16 cellular contexts compared by ENCODE assay signal in the genomic region with DNA sequence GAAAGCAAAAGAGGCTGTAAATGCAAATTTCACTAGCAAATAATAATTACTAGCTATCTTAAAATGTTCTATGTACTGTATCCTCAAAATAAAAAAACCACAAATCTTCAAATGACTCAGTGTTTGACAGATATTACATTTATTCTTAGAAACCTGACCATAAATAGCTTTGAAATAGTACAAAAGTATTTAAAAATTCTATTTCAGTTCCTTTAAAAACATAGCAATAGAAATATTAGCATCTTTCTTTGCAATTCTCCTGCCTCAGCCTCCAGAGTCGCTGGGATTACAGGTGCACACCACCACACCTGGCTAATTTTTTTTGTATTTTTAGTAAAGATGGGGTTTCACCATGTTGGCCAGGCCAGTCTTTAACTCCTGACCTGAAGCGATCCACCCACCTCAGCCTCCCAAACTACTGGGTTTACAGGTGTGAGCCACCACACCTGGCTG. TPM values are rescaled to one million over a fixed set of nuclear protein-coding genes. Genes with fewer than 3 reads are reported as not detected.
DNase-seq lines count a peak whose midpoint lies in the region; ATAC-seq and TF ChIP-seq lines count a peak whose summit lies in the region.
"Had no signal": no experiment of that assay in that cellular context is flagged by ENCODE, and none has a peak within 500 bp of the region (broad histone marks: within the 10 kb centered on the region; RNA-seq: fewer than 3 reads in every experiment).

No MANE protein-coding gene starts in this region.

- no peaks in the 10 kb centered on the region for H4K20me1 ChIP-seq in H9 (ENCODE audit: control insufficient read depth, insufficient read depth, insufficient read length)

- no peak overlapping the region for H3K27ac ChIP-seq in H9 (ENCODE audit: insufficient read length, low read depth, low read length)
- no peak overlapping the region for H3K27ac ChIP-seq in A673 (ENCODE audit: low read depth, low read length, poor library complexity, severe bottlenecking)
- H3K27ac ChIP-seq: breast epithelium, epithelial cell of prostate, WERI-Rb-1 had no signal

- H3K18ac ChIP-seq in H9 (ENCODE audit: insufficient read length, low read depth, low read length) = no peak overlapping the region

- no peak overlapping the region for H2BK120ac ChIP-seq in H9 (ENCODE audit: low read depth, low read length, poor library complexity, severe bottlenecking)

- CTCF ChIA-PET in activated CD8-positive, alpha-beta T cell treated with anti-CD3 and anti-CD28 coated beads, Interleukin-2, amount 10 ng/mL, durations not matched to agents 7 days and 5 days (lab: Charles Lee) = no interaction called here
- CTCF ChIA-PET in activated CD8-positive, alpha-beta T cell treated with anti-CD3 and anti-CD28 coated beads for 36 hours (lab: Charles Lee) = interaction anchor here (0.8 to 1.0 kb wide), 2 partner anchors 23 to 66 kb away, joined by 3 read pairs; no protein-coding TSS in a partner anchor
- CTCF ChIA-PET in A673 (lab: Charles Lee) = no interaction called here

- no peak overlapping the region for H2BK20ac ChIP-seq in H9 (ENCODE audit: low read depth, low read length, poor library complexity, severe bottlenecking)

- H2BK15ac ChIP-seq in H9 (ENCODE audit: low read depth, low read length) = no peak overlapping the region

- H4K91ac ChIP-seq in H9 (ENCODE audit: insufficient read length, low read depth, low read length) = no peak overlapping the region

- no peaks in the 10 kb centered on the region for H3K79me2 ChIP-seq in H9 (ENCODE audit: insufficient read depth, low read length)

- no peak overlapping the region for H3K4me3 ChIP-seq in A673 (ENCODE audit: low read depth, low read length, poor library complexity, severe bottlenecking)
- H3K4me3 ChIP-seq: breast epithelium had no signal

- no peak overlapping the region for H2BK12ac ChIP-seq in H9 (ENCODE audit: insufficient read length, low read depth, low read length)

- no peak overlapping the region for H2AFZ ChIP-seq in H9 (ENCODE audit: low read length)

- H4K5ac ChIP-seq in H9 (ENCODE audit: insufficient read length, low read depth, low read length) = no peak overlapping the region

- no peak overlapping the region for H3K9ac ChIP-seq in H9 (ENCODE audit: extremely low read depth, insufficient read length, low read length)

- TF ChIP-seq CTCF in activated CD8-positive, alpha-beta T cell treated with anti-CD3 and anti-CD28 coated beads for 36 hours (IDR thresholded peaks at IDR 0.05) = no peak
- TF ChIP-seq CTCF in H9 (conservative IDR thresholded peaks at IDR 0.05) (no peak), A673 (conservative IDR thresholded peaks at IDR 0.05; ENCODE audit: low read depth, low read length) (no peak)

- peaks cover 52% of the 10 kb centered on the region for H3K36me3 Mint-ChIP-seq in activated CD8-positive, alpha-beta T cell treated with anti-CD3 and anti-CD28 coated beads, Interleukin-2, amount 10 ng/mL, durations not matched to agents 7 days and 5 days (ENCODE audit: low read depth)
- H3K36me3 Mint-ChIP-seq in activated CD8-positive, alpha-beta T cell treated with anti-CD3 and anti-CD28 coated beads for 36 hours (ENCODE audit: low read depth) = peaks cover 39% of the 10 kb centered on the region
- peaks cover 17 to 74% (median 64%) of the 10 kb centered on the region in 3 experiments; a peak in 5 of 7 replicates for H3K36me3 Mint-ChIP-seq in H9 (ENCODE audit: insufficient read depth in 1 of 3, low read depth in 3 of 3)

- H3K4me1 Mint-ChIP-seq in activated CD8-positive, alpha-beta T cell treated with anti-CD3 and anti-CD28 coated beads, Interleukin-2, amount 10 ng/mL, durations not matched to agents 7 days and 5 days (ENCODE audit: low read depth) = peaks cover 4% of the 10 kb centered on the region
- H3K4me1 Mint-ChIP-seq in activated CD8-positive, alpha-beta T cell treated with anti-CD3 and anti-CD28 coated beads for 36 hours (ENCODE audit: low read depth) = peaks cover 1% of the 10 kb centered on the region
- H3K4me1 Mint-ChIP-seq in H9 = no peaks in the 10 kb centered on the region

- H3K4me3 Mint-ChIP-seq in activated CD8-positive, alpha-beta T cell treated with anti-CD3 and anti-CD28 coated beads, Interleukin-2, amount 10 ng/mL, durations not matched to agents 7 days and 5 days = no peak overlapping the region
- no peak overlapping the region for H3K4me3 Mint-ChIP-seq in activated CD8-positive, alpha-beta T cell treated with anti-CD3 and anti-CD28 coated beads for 36 hours
- no peak overlapping the region for H3K4me3 Mint-ChIP-seq in H9
- H3K4me3 Mint-ChIP-seq: activated T-helper 1 cell treated with anti-CD3 and anti-CD28 coated beads, Interleukin-12 subunit alpha, Interleukin-12 subunit beta, Interleukin-2, Interleukin-4 antibody, amounts not matched to agents 30 ng/mL and 10 ng/mL and 1 ng/mL, durations not matched to agents 14 hours and 24 hours and 36 hours; stimulated activated naive CD8-positive, alpha-beta T cell treated with anti-CD3 and anti-CD28 coated beads, Interleukin-15, Interleukin-2, amounts not matched to agents 100 ng/mL and 50 ng/mL, for 24 hours had no signal

- H3K4ac ChIP-seq in H9 (ENCODE audit: low read depth, low read length) = no peak overlapping the region

- H3K14ac ChIP-seq in H9 (ENCODE audit: insufficient read depth, low read length) = no peak overlapping the region

- intact Hi-C loops in activated CD8-positive, alpha-beta T cell treated with anti-CD3 and anti-CD28 coated beads for 36 hours (cut with micrococcal nuclease) = no loop called here
- intact Hi-C loops in A673 (cut with micrococcal nuclease; ENCODE audit: unreplicated experiment) = no loop called here

- H3K27me3 ChIP-seq in H9 (ENCODE audit: insufficient read depth, low read length) = no peaks in the 10 kb centered on the region
- H3K27me3 ChIP-seq in A673 (replicated peaks; ENCODE audit: insufficient read depth, low read depth, low read length, poor library complexity) = no peaks in the 10 kb centered on the region
- H3K27me3 ChIP-seq: breast epithelium had no signal

- no peaks in the 10 kb centered on the region for H3K79me1 ChIP-seq in H9 (ENCODE audit: insufficient read depth, low read depth, low read length, poor library complexity, severe bottlenecking)

- H3T11ph ChIP-seq in H9 (ENCODE audit: low read length) = no peak overlapping the region

- no peaks in the 10 kb centered on the region for H3K9me3 Mint-ChIP-seq in activated CD8-positive, alpha-beta T cell treated with anti-CD3 and anti-CD28 coated beads, Interleukin-2, amount 10 ng/mL, durations not matched to agents 7 days and 5 days (ENCODE audit: insufficient read depth)
- H3K9me3 Mint-ChIP-seq in activated CD8-positive, alpha-beta T cell treated with anti-CD3 and anti-CD28 coated beads for 36 hours = no peaks in the 10 kb centered on the region
- H3K9me3 Mint-ChIP-seq in H9 = no peaks in the 10 kb centered on the region
- H3K9me3 Mint-ChIP-seq: activated T-helper 1 cell treated with anti-CD3 and anti-CD28 coated beads, Interleukin-12 subunit alpha, Interleukin-12 subunit beta, Interleukin-2, Interleukin-4 antibody, amounts not matched to agents 30 ng/mL and 10 ng/mL and 1 ng/mL, durations not matched to agents 14 hours and 24 hours and 36 hours; stimulated activated naive CD8-positive, alpha-beta T cell treated with anti-CD3 and anti-CD28 coated beads, Interleukin-15, Interleukin-2, amounts not matched to agents 100 ng/mL and 50 ng/mL, for 24 hours had no signal

- POLR2A ChIA-PET in activated CD8-positive, alpha-beta T cell treated with anti-CD3 and anti-CD28 coated beads, Interleukin-2, amount 10 ng/mL, durations not matched to agents 7 days and 5 days (lab: Charles Lee) = no interaction called here
- POLR2A ChIA-PET in activated CD8-positive, alpha-beta T cell treated with anti-CD3 and anti-CD28 coated beads for 36 hours (lab: Charles Lee) = no interaction called here
- POLR2A ChIA-PET in A673 (lab: Charles Lee; ENCODE audit: low non-redundant PET) = no interaction called here

- no peak overlapping the region for H2BK5ac ChIP-seq in H9 (ENCODE audit: insufficient read length, low read length)

- no peak overlapping the region for H4K8ac ChIP-seq in H9 (replicated peaks; ENCODE audit: insufficient read length, low read depth, low read length)

- no TSS peak for BruUV-seq in A673 (replicated peaks; lab: Mats Ljungman, UMichigan)

- H3K4me2 ChIP-seq in H9 (ENCODE audit: insufficient read depth, insufficient read length, low read length) = no peak overlapping the region

- no peak overlapping the region for H2AK5ac ChIP-seq in H9 (ENCODE audit: insufficient read length, low read length)

- DNase-seq in activated CD8-positive, alpha-beta T cell treated with anti-CD3 and anti-CD28 coated beads, Interleukin-2, amount 10 ng/mL, durations not matched to agents 7 days and 5 days = no peak
- DNase-seq in activated CD8-positive, alpha-beta T cell treated with anti-CD3 and anti-CD28 coated beads for 36 hours = no peak
- DNase-seq in activated naive CD4-positive, alpha-beta T cell treated with Interleukin-2 at 50 U/mL for 16 hours = no peak
- DNase-seq in retina (no peak), H9 (no peak), A673 (ENCODE audit: low spot score) (no peak)
- DNase-seq: mammary epithelial cell, NCI-H510A treated with DMSO at 0.1 percent for 48 hours, SIG-M5, WERI-Rb-1 had no signal

- no peaks in the 10 kb centered on the region for H3K4me1 ChIP-seq in H9 (ENCODE audit: insufficient read depth, low read length)
- H3K4me1 ChIP-seq in A673 (ENCODE audit: insufficient read depth, low read length, poor library complexity, severe bottlenecking) = no peaks in the 10 kb centered on the region
- H3K4me1 ChIP-seq: breast epithelium had no signal

- H3K27me3 Mint-ChIP-seq in activated CD8-positive, alpha-beta T cell treated with anti-CD3 and anti-CD28 coated beads, Interleukin-2, amount 10 ng/mL, durations not matched to agents 7 days and 5 days (ENCODE audit: low read depth) = no peaks in the 10 kb centered on the region
- no peaks in the 10 kb centered on the region for H3K27me3 Mint-ChIP-seq in activated CD8-positive, alpha-beta T cell treated with anti-CD3 and anti-CD28 coated beads for 36 hours
- no peaks in the 10 kb centered on the region for H3K27me3 Mint-ChIP-seq in H9 (ENCODE audit: low read depth)
- H3K27me3 Mint-ChIP-seq: stimulated activated naive CD8-positive, alpha-beta T cell treated with anti-CD3 and anti-CD28 coated beads, Interleukin-15, Interleukin-2, amounts not matched to agents 100 ng/mL and 50 ng/mL, for 24 hours had no signal

- H3K36me3 ChIP-seq in A673 (ENCODE audit: insufficient read depth, low read length, poor library complexity, severe bottlenecking) = peaks cover 71% of the 10 kb centered on the region
- H3K36me3 ChIP-seq: breast epithelium had no signal

- no CpG with 5 or more reads among the region's 2 CpGs for whole genome bisulfite sequencing in H9 (ENCODE audit: extremely low coverage, insufficient read length, low lambda C conversion rate)

- H3K9me3 ChIP-seq in H9 (ENCODE audit: control insufficient read depth, low read depth, low read length) (no peaks in the 10 kb centered on the region), A673 (ENCODE audit: low read depth, low read length, poor library complexity, severe bottlenecking) (no peaks in the 10 kb centered on the region)
- H3K9me3 ChIP-seq: breast epithelium had no signal

- ATAC-seq in activated CD8-positive, alpha-beta T cell treated with anti-CD3 and anti-CD28 coated beads, Interleukin-2, amount 10 ng/mL, durations not matched to agents 7 days and 5 days = peak; percentile 15
- no peak for ATAC-seq in activated CD8-positive, alpha-beta T cell treated with anti-CD3 and anti-CD28 coated beads for 36 hours
- peak; percentile 74 for ATAC-seq in HG02571 (IDR thresholded peaks at IDR 0.05; ENCODE audit: unreplicated experiment)
- ATAC-seq in HG03354 (IDR thresholded peaks at IDR 0.05; ENCODE audit: poor library complexity, severe bottlenecking, unreplicated experiment) = peak; percentile 72

- H3K27ac Mint-ChIP-seq in activated CD8-positive, alpha-beta T cell treated with anti-CD3 and anti-CD28 coated beads, Interleukin-2, amount 10 ng/mL, durations not matched to agents 7 days and 5 days = no peak overlapping the region
- H3K27ac Mint-ChIP-seq in activated CD8-positive, alpha-beta T cell treated with anti-CD3 and anti-CD28 coated beads for 36 hours = no peak overlapping the region
- H3K27ac Mint-ChIP-seq in H9 = no peak overlapping the region
- H3K27ac Mint-ChIP-seq: activated T-helper 1 cell treated with anti-CD3 and anti-CD28 coated beads, Interleukin-12 subunit alpha, Interleukin-12 subunit beta, Interleukin-2, Interleukin-4 antibody, amounts not matched to agents 30 ng/mL and 10 ng/mL and 1 ng/mL, durations not matched to agents 14 hours and 24 hours and 36 hours; stimulated activated naive CD8-positive, alpha-beta T cell treated with anti-CD3 and anti-CD28 coated beads, Interleukin-15, Interleukin-2, amounts not matched to agents 100 ng/mL and 50 ng/mL, for 24 hours had no signal

- H3K23me2 ChIP-seq in H9 (ENCODE audit: insufficient read length, low read depth, low read length, poor library complexity, severe bottlenecking) = no peaks in the 10 kb centered on the region

- no peak overlapping the region for H3K23ac ChIP-seq in H9 (ENCODE audit: insufficient read length, low read depth, low read length)

- H3K56ac ChIP-seq in H9 (ENCODE audit: insufficient read length, low read depth, low read length) = no peak overlapping the region

RNA-seq across cellular contexts. Expression of a gene that starts 50.6 kb away (rescaled TPM):
- total RNA-seq in activated CD8-positive, alpha-beta T cell treated with anti-CD3 and anti-CD28 coated beads, Interleukin-2, amount 10 ng/mL, durations not matched to agents 7 days and 5 days = 100 to 1,000 TPM in 1 of 2 experiments, 10 to 100 TPM in 1; 96.4 to 107 TPM
- total RNA-seq in activated CD8-positive, alpha-beta T cell treated with anti-CD3 and anti-CD28 coated beads for 36 hours = 100 to 1,000 TPM; 145 to 151 TPM
- total RNA-seq in H9 (2021) = 303 and 313 TPM in 2 replicates
- total RNA-seq in A673 (2021) = 182 and 189 TPM in 2 replicates
